ENCODE assay signal across 1 cellular context in the genomic region with DNA sequence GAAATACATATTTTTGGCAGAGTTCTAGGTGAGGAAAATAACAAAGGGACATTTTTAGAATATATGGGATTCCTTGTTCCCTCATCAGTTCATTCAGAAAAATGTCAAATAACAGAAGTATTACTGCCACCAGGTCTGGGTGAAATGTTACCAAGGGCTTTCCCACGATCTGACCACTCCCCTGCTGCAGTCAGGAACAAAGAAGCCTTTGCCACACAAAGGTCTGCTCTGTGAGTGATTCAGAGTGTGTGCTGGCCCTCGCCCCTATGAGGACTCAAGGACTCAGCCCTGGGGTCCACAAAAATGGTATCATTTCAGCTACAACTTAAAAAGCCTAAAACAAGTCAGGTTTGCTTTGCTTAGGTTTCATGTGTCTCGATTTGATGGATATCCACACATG.
TF ChIP-seq lines count a peak whose summit lies in the region.

No MANE protein-coding gene starts in this region.

TF ChIP-seq in GM23338, 12 proteins besides CTCF, POLR2A, EP300 and RAD21:
- TF ChIP-seq, protein P1, sequence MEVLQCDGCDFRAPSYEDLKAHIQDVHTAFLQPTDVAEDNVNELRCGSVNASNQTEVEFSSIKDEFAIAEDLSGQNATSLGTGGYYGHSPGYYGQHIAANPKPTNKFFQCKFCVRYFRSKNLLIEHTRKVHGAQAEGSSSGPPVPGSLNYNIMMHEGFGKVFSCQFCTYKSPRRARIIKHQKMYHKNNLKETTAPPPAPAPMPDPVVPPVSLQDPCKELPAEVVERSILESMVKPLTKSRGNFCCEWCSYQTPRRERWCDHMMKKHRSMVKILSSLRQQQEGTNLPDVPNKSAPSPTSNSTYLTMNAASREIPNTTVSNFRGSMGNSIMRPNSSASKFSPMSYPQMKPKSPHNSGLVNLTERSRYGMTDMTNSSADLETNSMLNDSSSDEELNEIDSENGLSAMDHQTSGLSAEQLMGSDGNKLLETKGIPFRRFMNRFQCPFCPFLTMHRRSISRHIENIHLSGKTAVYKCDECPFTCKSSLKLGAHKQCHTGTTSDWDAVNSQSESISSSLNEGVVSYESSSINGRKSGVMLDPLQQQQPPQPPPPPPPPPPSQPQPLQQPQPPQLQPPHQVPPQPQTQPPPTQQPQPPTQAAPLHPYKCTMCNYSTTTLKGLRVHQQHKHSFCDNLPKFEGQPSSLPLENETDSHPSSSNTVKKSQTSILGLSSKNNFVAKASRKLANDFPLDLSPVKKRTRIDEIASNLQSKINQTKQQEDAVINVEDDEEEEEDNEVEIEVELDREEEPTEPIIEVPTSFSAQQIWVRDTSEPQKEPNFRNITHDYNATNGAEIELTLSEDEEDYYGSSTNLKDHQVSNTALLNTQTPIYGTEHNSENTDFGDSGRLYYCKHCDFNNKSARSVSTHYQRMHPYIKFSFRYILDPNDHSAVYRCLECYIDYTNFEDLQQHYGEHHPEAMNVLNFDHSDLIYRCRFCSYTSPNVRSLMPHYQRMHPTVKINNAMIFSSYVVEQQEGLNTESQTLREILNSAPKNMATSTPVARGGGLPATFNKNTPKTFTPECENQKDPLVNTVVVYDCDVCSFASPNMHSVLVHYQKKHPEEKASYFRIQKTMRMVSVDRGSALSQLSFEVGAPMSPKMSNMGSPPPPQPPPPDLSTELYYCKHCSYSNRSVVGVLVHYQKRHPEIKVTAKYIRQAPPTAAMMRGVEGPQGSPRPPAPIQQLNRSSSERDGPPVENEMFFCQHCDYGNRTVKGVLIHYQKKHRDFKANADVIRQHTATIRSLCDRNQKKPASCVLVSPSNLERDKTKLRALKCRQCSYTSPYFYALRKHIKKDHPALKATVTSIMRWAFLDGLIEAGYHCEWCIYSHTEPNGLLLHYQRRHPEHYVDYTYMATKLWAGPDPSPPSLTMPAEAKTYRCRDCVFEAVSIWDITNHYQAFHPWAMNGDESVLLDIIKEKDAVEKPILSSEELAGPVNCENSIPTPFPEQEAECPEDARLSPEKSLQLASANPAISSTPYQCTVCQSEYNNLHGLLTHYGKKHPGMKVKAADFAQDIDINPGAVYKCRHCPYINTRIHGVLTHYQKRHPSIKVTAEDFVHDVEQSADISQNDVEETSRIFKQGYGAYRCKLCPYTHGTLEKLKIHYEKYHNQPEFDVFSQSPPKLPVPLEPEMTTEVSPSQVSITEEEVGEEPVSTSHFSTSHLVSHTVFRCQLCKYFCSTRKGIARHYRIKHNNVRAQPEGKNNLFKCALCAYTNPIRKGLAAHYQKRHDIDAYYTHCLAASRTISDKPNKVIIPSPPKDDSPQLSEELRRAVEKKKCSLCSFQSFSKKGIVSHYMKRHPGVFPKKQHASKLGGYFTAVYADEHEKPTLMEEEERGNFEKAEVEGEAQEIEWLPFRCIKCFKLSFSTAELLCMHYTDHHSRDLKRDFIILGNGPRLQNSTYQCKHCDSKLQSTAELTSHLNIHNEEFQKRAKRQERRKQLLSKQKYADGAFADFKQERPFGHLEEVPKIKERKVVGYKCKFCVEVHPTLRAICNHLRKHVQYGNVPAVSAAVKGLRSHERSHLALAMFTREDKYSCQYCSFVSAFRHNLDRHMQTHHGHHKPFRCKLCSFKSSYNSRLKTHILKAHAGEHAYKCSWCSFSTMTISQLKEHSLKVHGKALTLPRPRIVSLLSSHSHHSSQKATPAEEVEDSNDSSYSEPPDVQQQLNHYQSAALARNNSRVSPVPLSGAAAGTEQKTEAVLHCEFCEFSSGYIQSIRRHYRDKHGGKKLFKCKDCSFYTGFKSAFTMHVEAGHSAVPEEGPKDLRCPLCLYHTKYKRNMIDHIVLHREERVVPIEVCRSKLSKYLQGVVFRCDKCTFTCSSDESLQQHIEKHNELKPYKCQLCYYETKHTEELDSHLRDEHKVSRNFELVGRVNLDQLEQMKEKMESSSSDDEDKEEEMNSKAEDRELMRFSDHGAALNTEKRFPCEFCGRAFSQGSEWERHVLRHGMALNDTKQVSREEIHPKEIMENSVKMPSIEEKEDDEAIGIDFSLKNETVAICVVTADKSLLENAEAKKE (CRISPR knock-in tag; IDR thresholded peaks at IDR 0.05): no peak
- TF ChIP-seq CREB1 (CRISPR knock-in tag; IDR thresholded peaks at IDR 0.05; ENCODE audit: low read depth) (no peak), ZNF114 (CRISPR knock-in tag; IDR thresholded peaks at IDR 0.05) (no peak), EZH2phosphoT487 (IDR thresholded peaks at IDR 0.05; ENCODE audit: unreplicated experiment) (no peak), ZNF331 (CRISPR knock-in tag; IDR thresholded peaks at IDR 0.05; ENCODE audit: low read depth) (no peak), STAT1 (IDR thresholded peaks at IDR 0.05; ENCODE audit: unreplicated experiment) (no peak), JUNB (IDR thresholded peaks at IDR 0.05; ENCODE audit: unreplicated experiment) (no peak)
- TF ChIP-seq, protein P2, sequence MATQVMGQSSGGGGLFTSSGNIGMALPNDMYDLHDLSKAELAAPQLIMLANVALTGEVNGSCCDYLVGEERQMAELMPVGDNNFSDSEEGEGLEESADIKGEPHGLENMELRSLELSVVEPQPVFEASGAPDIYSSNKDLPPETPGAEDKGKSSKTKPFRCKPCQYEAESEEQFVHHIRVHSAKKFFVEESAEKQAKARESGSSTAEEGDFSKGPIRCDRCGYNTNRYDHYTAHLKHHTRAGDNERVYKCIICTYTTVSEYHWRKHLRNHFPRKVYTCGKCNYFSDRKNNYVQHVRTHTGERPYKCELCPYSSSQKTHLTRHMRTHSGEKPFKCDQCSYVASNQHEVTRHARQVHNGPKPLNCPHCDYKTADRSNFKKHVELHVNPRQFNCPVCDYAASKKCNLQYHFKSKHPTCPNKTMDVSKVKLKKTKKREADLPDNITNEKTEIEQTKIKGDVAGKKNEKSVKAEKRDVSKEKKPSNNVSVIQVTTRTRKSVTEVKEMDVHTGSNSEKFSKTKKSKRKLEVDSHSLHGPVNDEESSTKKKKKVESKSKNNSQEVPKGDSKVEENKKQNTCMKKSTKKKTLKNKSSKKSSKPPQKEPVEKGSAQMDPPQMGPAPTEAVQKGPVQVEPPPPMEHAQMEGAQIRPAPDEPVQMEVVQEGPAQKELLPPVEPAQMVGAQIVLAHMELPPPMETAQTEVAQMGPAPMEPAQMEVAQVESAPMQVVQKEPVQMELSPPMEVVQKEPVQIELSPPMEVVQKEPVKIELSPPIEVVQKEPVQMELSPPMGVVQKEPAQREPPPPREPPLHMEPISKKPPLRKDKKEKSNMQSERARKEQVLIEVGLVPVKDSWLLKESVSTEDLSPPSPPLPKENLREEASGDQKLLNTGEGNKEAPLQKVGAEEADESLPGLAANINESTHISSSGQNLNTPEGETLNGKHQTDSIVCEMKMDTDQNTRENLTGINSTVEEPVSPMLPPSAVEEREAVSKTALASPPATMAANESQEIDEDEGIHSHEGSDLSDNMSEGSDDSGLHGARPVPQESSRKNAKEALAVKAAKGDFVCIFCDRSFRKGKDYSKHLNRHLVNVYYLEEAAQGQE (IDR thresholded peaks at IDR 0.05; ENCODE audit: unreplicated experiment): no peak
- TF ChIP-seq, protein P3, sequence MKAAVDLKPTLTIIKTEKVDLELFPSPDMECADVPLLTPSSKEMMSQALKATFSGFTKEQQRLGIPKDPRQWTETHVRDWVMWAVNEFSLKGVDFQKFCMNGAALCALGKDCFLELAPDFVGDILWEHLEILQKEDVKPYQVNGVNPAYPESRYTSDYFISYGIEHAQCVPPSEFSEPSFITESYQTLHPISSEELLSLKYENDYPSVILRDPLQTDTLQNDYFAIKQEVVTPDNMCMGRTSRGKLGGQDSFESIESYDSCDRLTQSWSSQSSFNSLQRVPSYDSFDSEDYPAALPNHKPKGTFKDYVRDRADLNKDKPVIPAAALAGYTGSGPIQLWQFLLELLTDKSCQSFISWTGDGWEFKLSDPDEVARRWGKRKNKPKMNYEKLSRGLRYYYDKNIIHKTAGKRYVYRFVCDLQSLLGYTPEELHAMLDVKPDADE (IDR thresholded peaks at IDR 0.05): no peak
TF ChIP-seq in GM23338: peak in this region for 0.
